10 cellular contexts compared by ENCODE assay signal in the genomic region with DNA sequence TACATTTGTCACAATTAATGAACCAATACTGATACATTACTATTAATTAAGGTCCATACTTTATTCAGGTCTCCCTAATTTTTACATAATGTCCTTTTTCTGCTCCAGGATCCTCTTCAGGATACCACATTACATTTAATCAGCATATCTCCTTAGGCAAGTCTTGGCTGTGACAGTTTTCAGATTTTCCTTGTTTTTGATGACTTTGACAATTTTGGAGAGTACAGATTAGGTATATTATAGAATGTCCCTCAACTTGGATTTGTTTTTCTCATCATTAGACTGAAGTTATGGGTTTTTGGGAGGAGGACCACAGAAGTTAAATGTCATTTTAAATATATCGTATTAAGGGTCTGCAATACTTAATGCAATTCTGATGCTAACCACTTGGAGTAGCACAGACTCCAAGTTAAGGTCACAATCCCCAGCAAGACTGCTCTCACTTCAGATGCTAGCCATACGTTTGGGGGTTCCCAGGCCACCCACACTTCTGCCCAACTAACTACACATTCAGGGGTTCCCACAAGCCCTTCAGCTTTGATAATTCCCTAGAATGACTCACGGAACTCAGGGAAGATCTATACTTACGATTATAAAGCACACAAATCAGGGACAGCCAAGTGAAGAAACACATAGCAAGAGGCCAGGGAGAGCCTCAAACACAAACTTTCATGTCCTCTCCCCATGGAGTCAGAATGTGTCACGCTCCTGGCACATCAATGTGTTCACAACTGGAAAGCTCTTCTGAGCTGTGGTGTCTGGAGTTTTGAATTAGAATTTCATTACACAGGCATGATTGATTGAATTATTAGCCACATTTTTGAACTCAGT. TPM values are rescaled to one million over a fixed set of nuclear protein-coding genes. Genes with fewer than 3 reads are reported as not detected.
DNase-seq lines count a peak whose midpoint lies in the region; ATAC-seq lines count a peak whose summit lies in the region.
"Had no signal": no experiment of that assay in that cellular context is flagged by ENCODE, and none has a peak within 500 bp of the region (broad histone marks: within the 10 kb centered on the region; RNA-seq: fewer than 3 reads in every experiment).

No MANE protein-coding gene starts in this region.

- CTCF ChIA-PET in T-cell (lab: Charles Lee) = interaction anchor here (0.9 to 1.2 kb wide), 2 partner anchors 18 kb away, joined by 3 read pairs; no protein-coding TSS in a partner anchor
- CTCF ChIA-PET in activated naive CD4-positive, alpha-beta T cell treated with anti-CD3 and anti-CD28 coated beads for 36 hours (lab: Charles Lee) = interaction anchor here (1.6 kb wide), 1 partner anchor 19 kb away, joined by 4 read pairs; no protein-coding TSS in a partner anchor
- CTCF ChIA-PET in activated CD4-positive, alpha-beta memory T cell treated with anti-CD3 and anti-CD28 coated beads for 36 hours (lab: Charles Lee) = no interaction called here

- ATAC-seq in HG02885 (IDR thresholded peaks at IDR 0.05; ENCODE audit: poor library complexity, unreplicated experiment) = peak; percentile 71
- ATAC-seq in memory B cell (ENCODE audit: low read depth) = peak; percentile 61
- ATAC-seq in T-cell (replicated peaks in 1 of 4) = no peak

- peaks cover 2% of the 10 kb centered on the region for H3K4me1 Mint-ChIP-seq in memory B cell
- H3K4me1 Mint-ChIP-seq in T-cell = no peaks in the 10 kb centered on the region
- H3K4me1 Mint-ChIP-seq in activated naive CD4-positive, alpha-beta T cell treated with anti-CD3 and anti-CD28 coated beads for 36 hours (ENCODE audit: low read depth) = no peaks in the 10 kb centered on the region
- H3K4me1 Mint-ChIP-seq in activated CD4-positive, alpha-beta memory T cell treated with anti-CD3 and anti-CD28 coated beads for 36 hours (ENCODE audit: low read depth) = no peaks in the 10 kb centered on the region

- intact Hi-C loops in activated naive CD4-positive, alpha-beta T cell treated with anti-CD3 and anti-CD28 coated beads for 36 hours (cut with micrococcal nuclease) = no loop called here
- intact Hi-C loops in activated CD4-positive, alpha-beta memory T cell treated with anti-CD3 and anti-CD28 coated beads for 36 hours (cut with micrococcal nuclease) = no loop called here

- H3K27me3 Mint-ChIP-seq in memory B cell (peaks cover 7% of the 10 kb centered on the region), T-cell (peaks cover 19 to 25% of the 10 kb centered on the region in 2 donors)
- peaks cover 19% of the 10 kb centered on the region for H3K27me3 Mint-ChIP-seq in activated naive CD4-positive, alpha-beta T cell treated with anti-CD3 and anti-CD28 coated beads for 36 hours (ENCODE audit: low read depth)
- H3K27me3 Mint-ChIP-seq in activated CD4-positive, alpha-beta memory T cell treated with anti-CD3 and anti-CD28 coated beads for 36 hours = peaks cover 12% of the 10 kb centered on the region

- POLR2A ChIA-PET in T-cell (lab: Charles Lee) = no interaction called here
- POLR2A ChIA-PET in activated CD4-positive, alpha-beta memory T cell treated with anti-CD3 and anti-CD28 coated beads for 36 hours (lab: Charles Lee) = no interaction called here

- H3K9me3 Mint-ChIP-seq in memory B cell = no peaks in the 10 kb centered on the region
- H3K9me3 Mint-ChIP-seq in T-cell = no peaks in the 10 kb centered on the region
- H3K9me3 Mint-ChIP-seq in activated naive CD4-positive, alpha-beta T cell treated with anti-CD3 and anti-CD28 coated beads for 36 hours = no peaks in the 10 kb centered on the region
- no peaks in the 10 kb centered on the region for H3K9me3 Mint-ChIP-seq in activated CD4-positive, alpha-beta memory T cell treated with anti-CD3 and anti-CD28 coated beads for 36 hours

- H3K4me3 Mint-ChIP-seq in memory B cell (no peak overlapping the region), T-cell (no peak overlapping the region)
- no peak overlapping the region for H3K4me3 Mint-ChIP-seq in activated naive CD4-positive, alpha-beta T cell treated with anti-CD3 and anti-CD28 coated beads for 36 hours
- H3K4me3 Mint-ChIP-seq in activated CD4-positive, alpha-beta memory T cell treated with anti-CD3 and anti-CD28 coated beads for 36 hours = no peak overlapping the region

- H3K27ac Mint-ChIP-seq in memory B cell = no peak overlapping the region
- H3K27ac Mint-ChIP-seq in T-cell = no peak overlapping the region
- H3K27ac Mint-ChIP-seq in activated naive CD4-positive, alpha-beta T cell treated with anti-CD3 and anti-CD28 coated beads for 36 hours = no peak overlapping the region
- H3K27ac Mint-ChIP-seq in activated CD4-positive, alpha-beta memory T cell treated with anti-CD3 and anti-CD28 coated beads for 36 hours = no peak overlapping the region

- DNase-seq in GM03348 (ENCODE audit: low spot score) (peak; percentile 15), amniotic epithelial cell (ENCODE audit: low read depth) (peak; percentile 28), memory B cell (ENCODE audit: low spot score in 2 of 2) (no peak), T-cell (no peak), retina (no peak)
- no peak for DNase-seq in activated naive CD4-positive, alpha-beta T cell treated with anti-CD3 and anti-CD28 coated beads for 36 hours
- DNase-seq in activated CD4-positive, alpha-beta memory T cell treated with anti-CD3 and anti-CD28 coated beads for 36 hours = no peak
- DNase-seq: activated CD8-positive, alpha-beta memory T cell treated with anti-CD3 and anti-CD28 coated beads, Interleukin-2, amount 50 U/mL, for 4 hours; stimulated activated CD8-positive, alpha-beta memory T cell treated with anti-CD3 and anti-CD28 coated beads, Interleukin-4, amount 100 ng/mL, for 48 hours had no signal

- no peaks in the 10 kb centered on the region for H3K36me3 Mint-ChIP-seq in memory B cell
- H3K36me3 Mint-ChIP-seq in T-cell = no peaks in the 10 kb centered on the region
- no peaks in the 10 kb centered on the region for H3K36me3 Mint-ChIP-seq in activated naive CD4-positive, alpha-beta T cell treated with anti-CD3 and anti-CD28 coated beads for 36 hours (ENCODE audit: low read depth)
- no peaks in the 10 kb centered on the region for H3K36me3 Mint-ChIP-seq in activated CD4-positive, alpha-beta memory T cell treated with anti-CD3 and anti-CD28 coated beads for 36 hours

RNA-seq across cellular contexts. Expression of a gene that starts 17.0 kb away (rescaled TPM):
- 10 to 100 TPM in 3 of 5 donors, 1 to 10 TPM in 2; 6.8 to 11.0 (median 10.2) TPM for total RNA-seq in T-cell
- 10 to 100 TPM; 11.5 to 13.5 TPM for total RNA-seq in activated naive CD4-positive, alpha-beta T cell treated with anti-CD3 and anti-CD28 coated beads for 36 hours
- 1 to 10 TPM; 6.9 to 9.1 TPM for total RNA-seq in activated CD4-positive, alpha-beta memory T cell treated with anti-CD3 and anti-CD28 coated beads for 36 hours

RNA-seq across cellular contexts. Expression of a gene that starts 56.3 kb away (rescaled TPM):
- total RNA-seq in T-cell = not detected
- not detected for total RNA-seq in activated naive CD4-positive, alpha-beta T cell treated with anti-CD3 and anti-CD28 coated beads for 36 hours
- not detected for total RNA-seq in activated CD4-positive, alpha-beta memory T cell treated with anti-CD3 and anti-CD28 coated beads for 36 hours

Comparison
In these comparisons a context has a peak if more than half of its experiments do, and no peak if none do; other contexts are left out.
1. DNase-seq: peak in GM03348 (single experiment) and amniotic epithelial cell (single experiment); none in memory B cell (0 of 2), T-cell (0 of 34), activated naive CD4-positive, alpha-beta T cell treated with anti-CD3 and anti-CD28 coated beads for 36 hours (single experiment), retina (single experiment) and activated CD4-positive, alpha-beta memory T cell treated with anti-CD3 and anti-CD28 coated beads for 36 hours (single experiment).
2. ATAC-seq: peak in HG02885 (single experiment) and memory B cell (single experiment); none in T-cell (0 of 4).